In genomic region chr17:62644487-62645173, GRCh38 we compare ENCODE assay signal across 1 cellular context.
A peak's percentile ranks its signal among the peaks of the same experiment; 100 is the strongest.
TF ChIP-seq lines count a peak whose summit lies in the region.

No MANE protein-coding gene starts in this region.

TF ChIP-seq in K562, 482 proteins besides CTCF, POLR2A, EP300 and RAD21 (continued from another document and continues in another):
- no peak for TF ChIP-seq PATZ1 (CRISPR knock-in tag; IDR thresholded peaks at IDR 0.05; ENCODE audit: borderline replicate concordance)
- TF ChIP-seq ZEB2 (IDR thresholded peaks at IDR 0.05), result no peak
- no peak for TF ChIP-seq FOXP1 (CRISPR knock-in tag; IDR thresholded peaks at IDR 0.05)
- peak; percentile 90 for TF ChIP-seq CBFA2T2 (conservative IDR thresholded peaks at IDR 0.05)
- no peak for TF ChIP-seq ZNF3 (CRISPR knock-in tag; IDR thresholded peaks at IDR 0.05)
- no peak for TF ChIP-seq RBM14 (IDR thresholded peaks at IDR 0.05; ENCODE audit: borderline replicate concordance, insufficient read depth, low read depth, low read length)
- no peak for TF ChIP-seq RBM15 (IDR thresholded peaks at IDR 0.05; ENCODE audit: insufficient read depth, low read length)
- TF ChIP-seq CHAMP1 (IDR thresholded peaks at IDR 0.05), result 0 out of 2 replicates have a peak, but pooled peaks have one; percentile 55
- TF ChIP-seq CBX8 (IDR thresholded peaks at IDR 0.05; ENCODE audit: borderline replicate concordance, extremely low read depth, low read depth, low read length, poor library complexity, severe bottlenecking), result no peak
- no peak for TF ChIP-seq ETV1 (tag; conservative IDR thresholded peaks at IDR 0.05; ENCODE audit: low read depth)
- TF ChIP-seq ZNF175 (CRISPR knock-in tag; IDR thresholded peaks at IDR 0.05; ENCODE audit: low read depth), result no peak
- TF ChIP-seq MITF (IDR thresholded peaks at IDR 0.05), result no peak
- TF ChIP-seq BHLHE40 (IDR thresholded peaks at IDR 0.05; ENCODE audit: low read length), result peak; percentile 67
- peak; percentile 99 for TF ChIP-seq TFE3 (CRISPR knock-in tag; IDR thresholded peaks at IDR 0.05)
- no peak for TF ChIP-seq TBL1XR1 (IDR thresholded peaks at IDR 0.05; ENCODE audit: low read length in 2 of 2)
- no peak for TF ChIP-seq MCM3 (IDR thresholded peaks at IDR 0.05)
- TF ChIP-seq CXXC5 (CRISPR knock-in tag; IDR thresholded peaks at IDR 0.05), result no peak
- TF ChIP-seq ZNF217 (CRISPR knock-in tag; IDR thresholded peaks at IDR 0.05), result no peak
- TF ChIP-seq MTA2 (IDR thresholded peaks at IDR 0.05; ENCODE audit: low read depth), result no peak
- no peak for TF ChIP-seq HDAC1 (IDR thresholded peaks at IDR 0.05)
- TF ChIP-seq ZNF134 (CRISPR knock-in tag; conservative IDR thresholded peaks at IDR 0.05), result no peak
- TF ChIP-seq POLR2B (IDR thresholded peaks at IDR 0.05; ENCODE audit: low read depth, partially characterized antibody), result peak; percentile 29
- no peak for TF ChIP-seq GTF2F1 (IDR thresholded peaks at IDR 0.05; ENCODE audit: low read depth, low read length)
- no peak for TF ChIP-seq PPARD (CRISPR knock-in tag; IDR thresholded peaks at IDR 0.05)
- TF ChIP-seq IRF9 (tag; IDR thresholded peaks at IDR 0.05), result no peak
- TF ChIP-seq ZNF143 (CRISPR knock-in tag; IDR thresholded peaks at IDR 0.05), result no peak
- no peak for TF ChIP-seq TAL1 (IDR thresholded peaks at IDR 0.05)
- TF ChIP-seq PRMT5 (CRISPR knock-in tag; IDR thresholded peaks at IDR 0.05), result no peak
- no peak for TF ChIP-seq MAFK (IDR thresholded peaks at IDR 0.05; ENCODE audit: low read length)
- TF ChIP-seq SMARCB1 (IDR thresholded peaks at IDR 0.05; ENCODE audit: insufficient read length, low read depth), result no peak
- TF ChIP-seq SIN3A (IDR thresholded peaks at IDR 0.05; ENCODE audit: borderline replicate concordance in 2 of 2, control insufficient read depth in 1 of 2, low read depth in 2 of 2, low read length in 2 of 2), result no peak
- no peak for TF ChIP-seq DEAF1 (CRISPR knock-in tag; IDR thresholded peaks at IDR 0.05)
- TF ChIP-seq CHCHD3 (CRISPR knock-in tag; IDR thresholded peaks at IDR 0.05), result no peak
- TF ChIP-seq PKNOX1 (IDR thresholded peaks at IDR 0.05), result peak; percentile 70
- no peak for TF ChIP-seq POLR2H (tag; IDR thresholded peaks at IDR 0.05; ENCODE audit: low read depth)
- TF ChIP-seq GTF2B (IDR thresholded peaks at IDR 0.05; ENCODE audit: extremely low read depth, insufficient read length), result no peak
- no peak for TF ChIP-seq TCFL5 (CRISPR knock-in tag; conservative IDR thresholded peaks at IDR 0.05)
- no peak for TF ChIP-seq SMAD4 (CRISPR knock-in tag; conservative IDR thresholded peaks at IDR 0.05)
- TF ChIP-seq MEF2D (tag; conservative IDR thresholded peaks at IDR 0.05; ENCODE audit: low read depth), result 0 out of 2 replicates have a peak, but pooled peaks have one; percentile 24
- TF ChIP-seq PHB (CRISPR knock-in tag; IDR thresholded peaks at IDR 0.05), result no peak
- no peak for TF ChIP-seq TFAM (CRISPR knock-in tag; conservative IDR thresholded peaks at IDR 0.05)
